Comparison of ENCODE assay signal across 8 cellular contexts in genomic region chr5:98770911-98771322, GRCh38. TPM values are rescaled to one million over a fixed set of nuclear protein-coding genes. Genes with fewer than 3 reads are reported as not detected.
A peak's percentile ranks its signal among the peaks of the same experiment; 100 is the strongest.
DNase-seq lines count a peak whose midpoint lies in the region; ATAC-seq, FAIRE-seq and TF ChIP-seq lines count a peak whose summit lies in the region.

No MANE protein-coding gene starts in this region.

- FAIRE-seq in HTR-8/SVneo (lab: Jason Lieb, UNC), result no peak

- CTCF ChIA-PET in activated CD4-positive, alpha-beta memory T cell treated with anti-CD3 and anti-CD28 coated beads, Interleukin-2, amount 10 ng/mL, durations not matched to agents 7 days and 5 days (lab: Charles Lee), result interaction anchor here (0.7 to 3.9 kb wide), 16 partner anchors 9 to 1194 kb away, joined by 3 to 23 read pairs (median 3); no protein-coding TSS in a partner anchor

- no peaks in the 10 kb centered on the region for H3K36me3 ChIP-seq in iPS-15b (ENCODE audit: control insufficient read depth, insufficient read depth, low read length)

- H3K27me3 ChIP-seq in iPS-15b (ENCODE audit: control insufficient read depth, insufficient read depth, low read length), result peaks cover 28% of the 10 kb centered on the region

- H3K27me3 Mint-ChIP-seq in activated CD4-positive, alpha-beta memory T cell treated with anti-CD3 and anti-CD28 coated beads, Interleukin-2, amount 10 ng/mL, durations not matched to agents 7 days and 5 days, result peaks cover 65% of the 10 kb centered on the region

- H3K4me1 Mint-ChIP-seq in activated CD4-positive, alpha-beta memory T cell treated with anti-CD3 and anti-CD28 coated beads, Interleukin-2, amount 10 ng/mL, durations not matched to agents 7 days and 5 days, result peaks cover 54% of the 10 kb centered on the region
- H3K4me1 Mint-ChIP-seq in stimulated activated effector memory CD8-positive, alpha-beta T cell treated with anti-CD3 and anti-CD28 coated beads, Interleukin-12 subunit alpha, Interleukin-12 subunit beta, amount 100 ng/mL, for 72 hours, result peaks cover 62% of the 10 kb centered on the region

- in situ Hi-C loops in ACHN (cut with HindIII; ENCODE audit: low pct_ligation_motif_present, low pct_unique_long_range_greater_than_20kb, low sequenced_read_pairs), result no loop called here
- in situ Hi-C loops in GM13977 (cut with MboI; ENCODE audit: low pct_unique_long_range_greater_than_20kb, low sequenced_read_pairs, unreplicated experiment), result no loop called here

- no peaks in the 10 kb centered on the region for H3K9me3 ChIP-seq in iPS-15b (ENCODE audit: control insufficient read depth, insufficient read depth, low read length)

- no peaks in the 10 kb centered on the region for H3K9me3 Mint-ChIP-seq in activated CD4-positive, alpha-beta memory T cell treated with anti-CD3 and anti-CD28 coated beads, Interleukin-2, amount 10 ng/mL, durations not matched to agents 7 days and 5 days
- H3K9me3 Mint-ChIP-seq in stimulated activated effector memory CD8-positive, alpha-beta T cell treated with anti-CD3 and anti-CD28 coated beads, Interleukin-12 subunit alpha, Interleukin-12 subunit beta, amount 100 ng/mL, for 72 hours, result no peaks in the 10 kb centered on the region

- ATAC-seq in stimulated activated effector memory CD8-positive, alpha-beta T cell treated with anti-CD3 and anti-CD28 coated beads, Interleukin-12 subunit alpha, Interleukin-12 subunit beta, amount 100 ng/mL, for 72 hours, result no peak
- no peak for ATAC-seq in GM19463 (IDR thresholded peaks at IDR 0.05; ENCODE audit: unreplicated experiment)

- DNase-seq in ACHN (peak; percentile 34), GM13977 (ENCODE audit: low spot score) (peak; percentile 51), mucosa of gallbladder (ENCODE audit: low spot score) (no peak), HTR-8/SVneo (ENCODE audit: insufficient read length, low spot score) (no peak)
- DNase-seq in activated CD4-positive, alpha-beta memory T cell treated with anti-CD3 and anti-CD28 coated beads, Interleukin-2, amount 10 ng/mL, durations not matched to agents 7 days and 5 days, result no peak
- DNase-seq in stimulated activated effector memory CD8-positive, alpha-beta T cell treated with anti-CD3 and anti-CD28 coated beads, Interleukin-12 subunit alpha, Interleukin-12 subunit beta, amount 100 ng/mL, for 72 hours (ENCODE audit: low spot score in 2 of 2), result no peak

- H3K27ac Mint-ChIP-seq in activated CD4-positive, alpha-beta memory T cell treated with anti-CD3 and anti-CD28 coated beads, Interleukin-2, amount 10 ng/mL, durations not matched to agents 7 days and 5 days, result no peak overlapping the region
- H3K27ac Mint-ChIP-seq in stimulated activated effector memory CD8-positive, alpha-beta T cell treated with anti-CD3 and anti-CD28 coated beads, Interleukin-12 subunit alpha, Interleukin-12 subunit beta, amount 100 ng/mL, for 72 hours, result peak overlapping the region; percentile 30

- peaks cover 9% of the 10 kb centered on the region for H3K4me1 ChIP-seq in iPS-15b (ENCODE audit: control insufficient read depth, insufficient read depth, low read length)

- H3K36me3 Mint-ChIP-seq in activated CD4-positive, alpha-beta memory T cell treated with anti-CD3 and anti-CD28 coated beads, Interleukin-2, amount 10 ng/mL, durations not matched to agents 7 days and 5 days (ENCODE audit: low read depth), result no peaks in the 10 kb centered on the region
- H3K36me3 Mint-ChIP-seq in stimulated activated effector memory CD8-positive, alpha-beta T cell treated with anti-CD3 and anti-CD28 coated beads, Interleukin-12 subunit alpha, Interleukin-12 subunit beta, amount 100 ng/mL, for 72 hours, result peaks cover 7% of the 10 kb centered on the region

- H3K4me3 ChIP-seq in iPS-15b (ENCODE audit: low read depth, low read length), result peak overlapping the region; percentile 78

- TF ChIP-seq CTCF in GM13977 (IDR thresholded peaks at IDR 0.05; ENCODE audit: extremely low read depth, insufficient read depth, missing control alignments), result no peak

- H3K4me3 Mint-ChIP-seq in activated CD4-positive, alpha-beta memory T cell treated with anti-CD3 and anti-CD28 coated beads, Interleukin-2, amount 10 ng/mL, durations not matched to agents 7 days and 5 days, result peak overlapping the region; percentile 82
- H3K4me3 Mint-ChIP-seq in stimulated activated effector memory CD8-positive, alpha-beta T cell treated with anti-CD3 and anti-CD28 coated beads, Interleukin-12 subunit alpha, Interleukin-12 subunit beta, amount 100 ng/mL, for 72 hours, result peak overlapping the region; percentile 97

- POLR2A ChIA-PET in activated CD4-positive, alpha-beta memory T cell treated with anti-CD3 and anti-CD28 coated beads, Interleukin-2, amount 10 ng/mL, durations not matched to agents 7 days and 5 days (lab: Charles Lee), result interaction anchor here (2.6 kb wide), 1 partner anchor 158 kb away, joined by 11 read pairs; the partner anchor contains the start of gene CHD1

- no peak overlapping the region for H3K9ac ChIP-seq in iPS-15b (ENCODE audit: low read depth, low read length)

RNA-seq across cellular contexts. Expression of gene RGMB, which starts 2.5 kb away (rescaled TPM):
- total RNA-seq in activated CD4-positive, alpha-beta memory T cell treated with anti-CD3 and anti-CD28 coated beads, Interleukin-2, amount 10 ng/mL, durations not matched to agents 7 days and 5 days, result under 1 TPM; 0.60 to 0.65 TPM
- 15.0 TPM for total RNA-seq in mucosa of gallbladder

Comparison
In these comparisons a context has a peak if more than half of its experiments do, and no peak if none do; other contexts are left out.
1. DNase-seq: peak in ACHN (single experiment) and GM13977 (single experiment); none in activated CD4-positive, alpha-beta memory T cell treated with anti-CD3 and anti-CD28 coated beads, Interleukin-2, amount 10 ng/mL, durations not matched to agents 7 days and 5 days (single experiment), stimulated activated effector memory CD8-positive, alpha-beta T cell treated with anti-CD3 and anti-CD28 coated beads, Interleukin-12 subunit alpha, Interleukin-12 subunit beta, amount 100 ng/mL, for 72 hours (0 of 2), mucosa of gallbladder (single experiment) and HTR-8/SVneo (single experiment).